9 cellular contexts compared by ENCODE assay signal in genomic region chr3:188178293-188178950, GRCh38. TPM values are rescaled to one million over a fixed set of nuclear protein-coding genes. Genes with fewer than 3 reads are reported as not detected.
DNase-seq lines count a peak whose midpoint lies in the region; ATAC-seq and TF ChIP-seq lines count a peak whose summit lies in the region.
"Had no signal": no experiment of that assay in that cellular context is flagged by ENCODE, and none has a peak within 500 bp of the region (broad histone marks: within the 10 kb centered on the region; RNA-seq: fewer than 3 reads in every experiment).

No MANE protein-coding gene starts in this region.

- peaks cover 40% of the 10 kb centered on the region for H3K4me1 Mint-ChIP-seq in osteocyte (ENCODE audit: unreplicated experiment)

- H3K4me1 ChIP-seq in right atrium auricular region (peaks cover 0 to 54% of the 10 kb centered on the region in 2 donors), colonic mucosa (peaks cover 30% of the 10 kb centered on the region), aorta (ENCODE audit: control insufficient read depth in 1 of 2, insufficient read depth in 2 of 2, low read length in 2 of 2) (peaks cover 3 to 12% of the 10 kb centered on the region in 2 donors)

- no peak for ATAC-seq in aorta (ENCODE audit: low FRiP score)
- ATAC-seq in HG03039 (IDR thresholded peaks at IDR 0.05; ENCODE audit: unreplicated experiment), result no peak
- ATAC-seq in sciatic nerve, result no peak

- H3K27me3 ChIP-seq in right atrium auricular region (no peaks in the 10 kb centered on the region), colonic mucosa (no peaks in the 10 kb centered on the region), aorta (ENCODE audit: control insufficient read depth in 1 of 2, insufficient read depth in 2 of 2, low read length in 1 of 2) (no peaks in the 10 kb centered on the region)

- H3K36me3 Mint-ChIP-seq in osteocyte (ENCODE audit: unreplicated experiment), result peaks cover 14% of the 10 kb centered on the region

- TF ChIP-seq CTCF in right atrium auricular region (IDR thresholded peaks at IDR 0.05), result no peak
- TF ChIP-seq CTCF in colonic mucosa (IDR thresholded peaks at IDR 0.05), result no peak
- no peak for TF ChIP-seq CTCF in osteocyte (IDR thresholded peaks at IDR 0.05)

- intact Hi-C loops in cardiac septum (cut with DNase I), result loop anchor here (5.0 kb wide), 1 partner anchor 84 kb away; no protein-coding TSS in a partner anchor
- intact Hi-C loops in colonic mucosa (cut with DNase I), result no loop called here
- intact Hi-C loops in aorta (cut with DNase I), result loop anchor here in 1 of 2 donors (5.0 kb wide), 1 partner anchor 34 kb away; no protein-coding TSS in a partner anchor
- intact Hi-C loops in sciatic nerve (cut with DNase I), result no loop called here

- no peaks in the 10 kb centered on the region for H3K9me3 ChIP-seq in right atrium auricular region
- H3K9me3 ChIP-seq in colonic mucosa, result no peaks in the 10 kb centered on the region
- no peaks in the 10 kb centered on the region for H3K9me3 ChIP-seq in aorta (ENCODE audit: control insufficient read depth, low read length)

- H3K36me3 ChIP-seq in right atrium auricular region, result peaks cover 12% of the 10 kb centered on the region
- no peaks in the 10 kb centered on the region for H3K36me3 ChIP-seq in colonic mucosa
- H3K36me3 ChIP-seq in aorta (ENCODE audit: control insufficient read depth in 1 of 2, insufficient read depth in 2 of 2, low read length in 1 of 2), result no peaks in the 10 kb centered on the region

- H3K27ac Mint-ChIP-seq in osteocyte (ENCODE audit: unreplicated experiment), result peak overlapping the region; percentile 46

- no peaks in the 10 kb centered on the region for H3K9me3 Mint-ChIP-seq in osteocyte (ENCODE audit: unreplicated experiment)

- WGBS in aorta, 2 donors, result 54 to 60% methylated on average over 7 of the region's 7 CpGs

- H3K4me3 ChIP-seq in right atrium auricular region (no peak overlapping the region), colonic mucosa (no peak overlapping the region), aorta (ENCODE audit: low read length in 2 of 2) (no peak overlapping the region)

- peak overlapping the region in 1 of 2 donors; percentile 42 for H3K9ac ChIP-seq in colonic mucosa (ENCODE audit: low read depth in 2 of 2, low read length in 2 of 2)

- DNase-seq in right atrium auricular region (ENCODE audit: low spot score) (no peak), cardiac septum (ENCODE audit: low spot score) (no peak), colonic mucosa (no peak), osteocyte (ENCODE audit: extremely low spot score, unreplicated experiment) (no peak), aorta (no peak), sciatic nerve (ENCODE audit: low spot score) (no peak), GF-D8 (lab: John Stamatoyannopoulos, UW) (no peak)
- DNase-seq: mesenchymal stem cell had no signal

- no peaks in the 10 kb centered on the region for H3K27me3 Mint-ChIP-seq in osteocyte (ENCODE audit: unreplicated experiment)

- H3K4me3 Mint-ChIP-seq in osteocyte (ENCODE audit: unreplicated experiment), result no peak overlapping the region

- peak overlapping the region; percentile 81 to 91 for H3K27ac ChIP-seq in right atrium auricular region
- peak overlapping the region; percentile 38 for H3K27ac ChIP-seq in colonic mucosa
- H3K27ac ChIP-seq in aorta (ENCODE audit: low read depth in 1 of 2, low read length in 2 of 2), result peak overlapping the region; percentile 44 to 96

RNA-seq across cellular contexts. Expression of gene LPP, which starts 24.5 kb away (rescaled TPM):
- total RNA-seq in right atrium auricular region (100 to 1,000 TPM; 117 to 186 TPM), cardiac septum (145 TPM), colonic mucosa (100 to 1,000 TPM; 170 to 246 TPM), osteocyte (184 and 187 TPM in 2 replicates), aorta (1,000 to 10,000 TPM in 1 of 2 donors, 100 to 1,000 TPM in 1; 995 to 2,536 TPM), sciatic nerve (231 TPM)
- 10 to 100 TPM; 37.7 to 58.8 TPM for polyA plus RNA-seq in aorta
